14 cellular contexts compared by ENCODE assay signal in the genomic region with DNA sequence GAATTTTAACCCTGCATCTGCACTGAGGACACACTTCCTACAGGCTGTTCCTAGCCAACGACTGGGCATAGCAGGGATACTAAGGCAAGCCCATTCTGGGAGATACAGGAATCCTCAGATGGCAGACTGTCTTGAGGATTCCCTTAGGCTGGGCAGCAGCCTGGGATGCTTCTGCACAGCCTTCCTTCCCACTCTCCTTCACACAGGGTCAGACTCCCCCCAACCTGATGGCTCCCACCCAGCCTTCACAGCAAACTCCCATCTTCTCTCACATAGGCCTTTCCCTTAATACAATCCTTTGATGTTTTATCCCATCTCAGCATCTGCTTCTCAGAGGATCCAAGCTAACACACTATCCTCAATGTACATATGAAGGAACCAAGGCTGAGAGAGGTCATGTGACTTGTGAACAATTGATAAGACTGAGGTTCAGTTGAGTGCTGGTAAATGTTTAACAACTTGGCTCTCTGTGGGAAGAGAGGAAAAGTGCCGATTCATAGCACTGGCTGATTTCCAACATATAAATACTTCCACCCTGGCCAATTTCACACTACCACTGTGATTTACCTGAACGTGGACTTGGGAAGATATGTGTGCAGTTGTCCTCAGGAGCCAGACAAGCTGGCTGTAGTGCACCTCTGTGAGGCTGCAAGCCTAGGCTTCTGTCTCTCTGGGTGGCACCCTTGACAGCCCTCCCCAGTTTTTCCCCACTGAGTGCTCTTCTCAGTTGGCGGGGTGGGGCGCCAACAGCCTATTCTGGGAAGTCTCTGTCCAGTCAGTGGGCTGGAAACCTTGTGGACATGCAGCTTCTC.
DNase-seq lines count a peak whose midpoint lies in the region; ATAC-seq and TF ChIP-seq lines count a peak whose summit lies in the region.
"Had no signal": no experiment of that assay in that cellular context is flagged by ENCODE, and none has a peak within 500 bp of the region (broad histone marks: within the 10 kb centered on the region; RNA-seq: fewer than 3 reads in every experiment).

No MANE protein-coding gene starts in this region.

- H3K4me3 ChIP-seq in fibroblast of mammary gland (ENCODE audit: control insufficient read depth, low read depth, low read length): no peak overlapping the region
- H3K4me3 ChIP-seq: PC-9, thoracic aorta had no signal

- DNase-seq in H4 (ENCODE audit: low spot score) (peak; percentile 40), SW480 (ENCODE audit: low spot score) (peak; percentile 17), fibroblast of mammary gland (ENCODE audit: low read depth) (peak; percentile 56), renal cortical epithelial cell (ENCODE audit: low read depth) (peak; percentile 93)
- DNase-seq in stimulated activated naive CD8-positive, alpha-beta T cell treated with anti-CD3 and anti-CD28 coated beads, Interleukin-15, Interleukin-2, amounts not matched to agents 100 U/mL and 50 U/mL, for 24 hours: no peak
- DNase-seq: activated CD4-positive, alpha-beta T cell treated with anti-CD3 and anti-CD28 coated beads, Interleukin-2, amount 50 U/mL, for 4 hours; hippocampal formation; MM.1S; PC-9; T-helper 2 cell had no signal

- ATAC-seq in GM21825 (IDR thresholded peaks at IDR 0.05; ENCODE audit: unreplicated experiment) (no peak), GM18520 (IDR thresholded peaks at IDR 0.05; ENCODE audit: unreplicated experiment) (no peak), GM18498 (IDR thresholded peaks at IDR 0.05; ENCODE audit: unreplicated experiment) (no peak)
- ATAC-seq in stimulated activated naive CD8-positive, alpha-beta T cell treated with anti-CD3 and anti-CD28 coated beads, Interleukin-15, Interleukin-2, amounts not matched to agents 100 U/mL and 50 U/mL, for 24 hours: no peak

- TF ChIP-seq CTCF in fibroblast of mammary gland (conservative IDR thresholded peaks at IDR 0.05; ENCODE audit: control insufficient read depth, insufficient read depth, low read depth, low read length): no peak
